In the genomic region with DNA sequence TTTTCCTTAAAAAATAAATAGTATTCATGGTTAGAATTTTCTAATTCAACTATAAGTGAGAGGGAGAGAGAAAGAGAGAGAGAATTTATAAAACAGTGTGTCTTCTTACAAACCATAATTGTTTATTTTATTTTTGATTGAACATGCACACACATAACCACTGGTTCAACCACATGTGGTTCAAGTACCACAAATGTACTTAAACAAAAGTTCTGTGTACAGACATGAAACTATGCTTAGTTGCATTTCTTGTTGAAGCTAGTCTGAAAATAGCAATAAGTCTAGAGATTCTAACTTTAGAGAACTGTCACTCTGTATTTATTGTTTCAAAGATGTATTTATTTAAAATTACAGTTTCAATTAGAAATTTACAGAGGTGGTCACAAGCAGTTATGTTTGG, we compare ENCODE assay signal across 25 cellular contexts.
"Had no signal": no experiment of that assay in that cellular context is flagged by ENCODE, and none has a peak within 500 bp of the region (broad histone marks: within the 10 kb centered on the region; RNA-seq: fewer than 3 reads in every experiment).

No MANE protein-coding gene starts in this region.

- H3K27me3 Mint-ChIP-seq: stimulated activated memory B cell treated with anti-CD40 and anti-IgM and Interleukin-4, amounts not matched to agents 10 μg/mL and 1 μg/mL and 100 μg/mL, for 72 hours; type B pancreatic cell had no signal

- ATAC-seq: gastrocnemius medialis; left lobe of liver; natural killer cell; psoas muscle; right cardiac atrium; stimulated activated memory B cell treated with anti-CD40 and anti-IgM and Interleukin-4, amounts not matched to agents 10 μg/mL and 1 μg/mL and 100 μg/mL, for 72 hours; stimulated activated naive CD8-positive, alpha-beta T cell treated with anti-CD3 and anti-CD28 coated beads, Interleukin-15, Interleukin-2, amounts not matched to agents 100 U/mL and 50 U/mL, for 24 hours had no signal

- FAIRE-seq: kidney, urothelium cell line had no signal

- DNase-seq: dorsolateral prefrontal cortex; effector CD4-positive, alpha-beta T cell; foreskin fibroblast; gastrocnemius medialis; head of caudate nucleus; kidney; natural killer cell; occipital lobe; ovary; posterior cingulate gyrus; psoas muscle; right cardiac atrium; sigmoid colon; spleen; stimulated activated CD4-positive, alpha-beta T cell treated with anti-CD3 and anti-CD28 coated beads, Interleukin-4, amount 100 ng/mL, for 4 hours; stimulated activated naive CD8-positive, alpha-beta T cell treated with anti-CD3 and anti-CD28 coated beads, Interleukin-15, Interleukin-2, amounts not matched to agents 100 U/mL and 50 U/mL, for 24 hours; substantia nigra; testis; tibial artery had no signal

- H3K4me1 Mint-ChIP-seq: memory B cell; natural killer cell; stimulated activated memory B cell treated with anti-CD40 and anti-IgM and Interleukin-4, amounts not matched to agents 10 μg/mL and 1 μg/mL and 100 μg/mL, for 72 hours had no signal

- H3K4me3 Mint-ChIP-seq: memory B cell; natural killer cell; stimulated activated memory B cell treated with anti-CD40 and anti-IgM and Interleukin-4, amounts not matched to agents 10 μg/mL and 1 μg/mL and 100 μg/mL, for 72 hours; type B pancreatic cell had no signal

- H3K36me3 ChIP-seq: gastrocnemius medialis, ovary, sigmoid colon, spleen, tibial artery had no signal

- H3K9me3 ChIP-seq: gastrocnemius medialis, ovary, psoas muscle, sigmoid colon, spleen, testis, tibial artery had no signal

- H3K27ac ChIP-seq: dorsolateral prefrontal cortex, gastrocnemius medialis, ovary, psoas muscle, sigmoid colon, spleen, testis, tibial artery had no signal

- H3K27ac Mint-ChIP-seq: memory B cell; natural killer cell; stimulated activated memory B cell treated with anti-CD40 and anti-IgM and Interleukin-4, amounts not matched to agents 10 μg/mL and 1 μg/mL and 100 μg/mL, for 72 hours; type B pancreatic cell had no signal

- H3K9me3 Mint-ChIP-seq: memory B cell; stimulated activated memory B cell treated with anti-CD40 and anti-IgM and Interleukin-4, amounts not matched to agents 10 μg/mL and 1 μg/mL and 100 μg/mL, for 72 hours; type B pancreatic cell had no signal

- H3K36me3 Mint-ChIP-seq: natural killer cell; stimulated activated memory B cell treated with anti-CD40 and anti-IgM and Interleukin-4, amounts not matched to agents 10 μg/mL and 1 μg/mL and 100 μg/mL, for 72 hours; type B pancreatic cell had no signal

- H3K4me1 ChIP-seq: gastrocnemius medialis, psoas muscle, sigmoid colon, spleen, testis had no signal

- H3K27me3 ChIP-seq: dorsolateral prefrontal cortex, gastrocnemius medialis, ovary, sigmoid colon, spleen, testis, tibial artery had no signal

- H3K4me3 ChIP-seq: dorsolateral prefrontal cortex, gastrocnemius medialis, lung, ovary, psoas muscle, sigmoid colon, spleen, testis, tibial artery had no signal
